13 cellular contexts compared by ENCODE assay signal in genomic region chr7:112161253-112162160, GRCh38. TPM values are rescaled to one million over a fixed set of nuclear protein-coding genes. Genes with fewer than 3 reads are reported as not detected.
DNase-seq lines count a peak whose midpoint lies in the region; ATAC-seq, FAIRE-seq and TF ChIP-seq lines count a peak whose summit lies in the region.
"Had no signal": no experiment of that assay in that cellular context is flagged by ENCODE, and none has a peak within 500 bp of the region (broad histone marks: within the 10 kb centered on the region; RNA-seq: fewer than 3 reads in every experiment).

No MANE protein-coding gene starts in this region.

- no peak overlapping the region for H3K23ac ChIP-seq in H9 (ENCODE audit: insufficient read length, low read depth, low read length)

- H3T11ph ChIP-seq in H9 (ENCODE audit: low read length): no peak overlapping the region

- no peak overlapping the region for H2AK5ac ChIP-seq in H9 (ENCODE audit: insufficient read length, low read length)

- H3K27me3 ChIP-seq in H9 (ENCODE audit: insufficient read depth, low read length): no peaks in the 10 kb centered on the region
- H3K27me3 ChIP-seq in naive thymus-derived CD4-positive, alpha-beta T cell (ENCODE audit: control insufficient read depth in 2 of 2, insufficient read depth in 2 of 2, low read length in 2 of 2): no peaks in the 10 kb centered on the region
- H3K27me3 ChIP-seq: MG63 had no signal

- no peak overlapping the region for H4K91ac ChIP-seq in H9 (ENCODE audit: insufficient read length, low read depth, low read length)

- WGBS in H9 (ENCODE audit: extremely low coverage, insufficient read length, low lambda C conversion rate): no CpG with 5 or more reads among the region's 4 CpGs

- intact Hi-C loops in kidney (cut with DNase I): no loop called here
- intact Hi-C loops in naive thymus-derived CD4-positive, alpha-beta T cell (cut with micrococcal nuclease): no loop called here

- H3K9me3 ChIP-seq in H9 (ENCODE audit: control insufficient read depth, low read depth, low read length) (no peaks in the 10 kb centered on the region), kidney (ENCODE audit: control insufficient read depth in 1 of 2, low read length in 2 of 2) (no peaks in the 10 kb centered on the region)
- no peaks in the 10 kb centered on the region for H3K9me3 ChIP-seq in naive thymus-derived CD4-positive, alpha-beta T cell (ENCODE audit: control insufficient read depth in 2 of 3, low read length in 3 of 3)
- H3K9me3 ChIP-seq: MG63 had no signal

- H2BK20ac ChIP-seq in H9 (ENCODE audit: low read depth, low read length, poor library complexity, severe bottlenecking): no peak overlapping the region

- H3K4me1 ChIP-seq in H9 (ENCODE audit: insufficient read depth, low read length) (peaks cover 13% of the 10 kb centered on the region; the same call in 1 of the 2 replicates), kidney (ENCODE audit: control insufficient read depth in 1 of 2, insufficient read depth in 1 of 2, low read depth in 1 of 2, low read length in 2 of 2) (peaks cover 18 to 21% of the 10 kb centered on the region in 2 donors)
- no peaks in the 10 kb centered on the region for H3K4me1 ChIP-seq in naive thymus-derived CD4-positive, alpha-beta T cell (ENCODE audit: control insufficient read depth in 2 of 2, insufficient read depth in 2 of 2, low read length in 2 of 2)

- peak overlapping the region; percentile 17 for H3K27ac ChIP-seq in H9 (ENCODE audit: insufficient read length, low read depth, low read length)
- H3K27ac ChIP-seq in kidney (ENCODE audit: low read depth in 2 of 2, low read length in 2 of 2): peak overlapping the region; percentile 18 to 54
- H3K27ac ChIP-seq in naive thymus-derived CD4-positive, alpha-beta T cell (ENCODE audit: low read depth, low read length): no peak overlapping the region

- H3K4me1 Mint-ChIP-seq in H9: peaks cover 34 to 48% of the 10 kb centered on the region in 2 experiments
- peaks cover 40% of the 10 kb centered on the region for H3K4me1 Mint-ChIP-seq in osteocyte (ENCODE audit: unreplicated experiment)
- peaks cover 0 to 4% (median 0%) of the 10 kb centered on the region in 7 donors for H3K4me1 Mint-ChIP-seq in naive thymus-derived CD4-positive, alpha-beta T cell

- H3K9ac ChIP-seq in H9 (ENCODE audit: extremely low read depth, insufficient read length, low read length): no peak overlapping the region
- no peak overlapping the region for H3K9ac ChIP-seq in kidney (ENCODE audit: low read length in 2 of 2)

- no peak for TF ChIP-seq CTCF in H9 (conservative IDR thresholded peaks at IDR 0.05)
- no peak for TF ChIP-seq CTCF in kidney (IDR thresholded peaks at IDR 0.05; ENCODE audit: borderline replicate concordance, extremely low read depth, insufficient read depth)
- no peak for TF ChIP-seq CTCF in osteocyte (IDR thresholded peaks at IDR 0.05)

- no peak overlapping the region for H2BK12ac ChIP-seq in H9 (ENCODE audit: insufficient read length, low read depth, low read length)

- H3K79me2 ChIP-seq in H9 (ENCODE audit: insufficient read depth, low read length): no peaks in the 10 kb centered on the region; the same call in 1 of the 2 replicates

- ATAC-seq in HG03175 (IDR thresholded peaks at IDR 0.05; ENCODE audit: unreplicated experiment) (no peak), GM18868 (IDR thresholded peaks at IDR 0.05; ENCODE audit: unreplicated experiment) (no peak)
- no peak for ATAC-seq in naive thymus-derived CD4-positive, alpha-beta T cell

- H2BK5ac ChIP-seq in H9 (ENCODE audit: insufficient read length, low read length): no peak overlapping the region

- H3K56ac ChIP-seq in H9 (ENCODE audit: insufficient read length, low read depth, low read length): no peak overlapping the region

- peaks cover 4% of the 10 kb centered on the region for H3K79me1 ChIP-seq in H9 (ENCODE audit: insufficient read depth, low read depth, low read length, poor library complexity, severe bottlenecking)

- H3K18ac ChIP-seq in H9 (ENCODE audit: insufficient read length, low read depth, low read length): no peak overlapping the region

- H3K4me3 Mint-ChIP-seq in H9 (peak overlapping the region in 1 of 2 experiments; percentile 62; a peak in 2 of 5 replicates), osteocyte (ENCODE audit: unreplicated experiment) (peak overlapping the region; percentile 50)
- H3K4me3 Mint-ChIP-seq in naive thymus-derived CD4-positive, alpha-beta T cell: no peak overlapping the region
- H3K4me3 Mint-ChIP-seq: dendritic cell treated with granulocyte-macrophage colony-stimulating factor and Interleukin-4, amounts not matched to agents 40 ng/mL and 50 ng/mL, for 4 days had no signal

- H3K27me3 Mint-ChIP-seq in H9 (ENCODE audit: low read depth) (no peaks in the 10 kb centered on the region), osteocyte (ENCODE audit: unreplicated experiment) (no peaks in the 10 kb centered on the region)
- peaks cover 6 to 24% (median 13%) of the 10 kb centered on the region in 5 donors for H3K27me3 Mint-ChIP-seq in naive thymus-derived CD4-positive, alpha-beta T cell
- H3K27me3 Mint-ChIP-seq: dendritic cell treated with granulocyte-macrophage colony-stimulating factor and Interleukin-4, amounts not matched to agents 40 ng/mL and 50 ng/mL, for 4 days had no signal

- no peaks in the 10 kb centered on the region for H3K36me3 ChIP-seq in kidney (ENCODE audit: control insufficient read depth in 1 of 2, insufficient read depth in 2 of 2, low read length in 2 of 2)
- H3K36me3 ChIP-seq in naive thymus-derived CD4-positive, alpha-beta T cell (ENCODE audit: control insufficient read depth in 2 of 3, insufficient read depth in 3 of 3, low read length in 3 of 3): no peaks in the 10 kb centered on the region
- H3K36me3 ChIP-seq: MG63 had no signal

- no peak overlapping the region for H2AFZ ChIP-seq in H9 (ENCODE audit: low read length)

- H3K14ac ChIP-seq in H9 (ENCODE audit: insufficient read depth, low read length): no peak overlapping the region

- no peaks in the 10 kb centered on the region for H4K20me1 ChIP-seq in H9 (ENCODE audit: control insufficient read depth, insufficient read depth, insufficient read length)

- H3K9me3 Mint-ChIP-seq in H9: no peaks in the 10 kb centered on the region
- H3K9me3 Mint-ChIP-seq in osteocyte (ENCODE audit: unreplicated experiment): no peaks in the 10 kb centered on the region
- H3K9me3 Mint-ChIP-seq in naive thymus-derived CD4-positive, alpha-beta T cell: no peaks in the 10 kb centered on the region
- H3K9me3 Mint-ChIP-seq: dendritic cell treated with granulocyte-macrophage colony-stimulating factor and Interleukin-4, amounts not matched to agents 40 ng/mL and 50 ng/mL, for 4 days had no signal

- H3K4me2 ChIP-seq in H9 (ENCODE audit: insufficient read depth, insufficient read length, low read length): no peak overlapping the region

- CTCF ChIA-PET in naive thymus-derived CD4-positive, alpha-beta T cell (lab: Charles Lee): interaction anchor here (0.7 kb wide), 1 partner anchor 8 kb away, joined by 3 read pairs; no protein-coding TSS in a partner anchor

- no peak overlapping the region for H2BK15ac ChIP-seq in H9 (ENCODE audit: low read depth, low read length)

- no peak overlapping the region for H3K4me3 ChIP-seq in kidney (ENCODE audit: low read length in 2 of 2)
- H3K4me3 ChIP-seq in naive thymus-derived CD4-positive, alpha-beta T cell (ENCODE audit: low read length): no peak overlapping the region
- H3K4me3 ChIP-seq: MG63 had no signal

- H3K23me2 ChIP-seq in H9 (ENCODE audit: insufficient read length, low read depth, low read length, poor library complexity, severe bottlenecking): no peaks in the 10 kb centered on the region

- DNase-seq in H9 (no peak), amniotic epithelial cell (ENCODE audit: low read depth) (peak; percentile 29), kidney (no peak), osteocyte (ENCODE audit: extremely low spot score, unreplicated experiment) (no peak), nucleus accumbens (lab: John Stamatoyannopoulos, UW) (no peak)
- DNase-seq in naive thymus-derived CD4-positive, alpha-beta T cell: no peak
- DNase-seq: activated CD4-positive, alpha-beta T cell treated with anti-CD3 and anti-CD28 coated beads, Interleukin-2, amount 50 U/mL, for 4 hours; activated T-cell treated with anti-CD3 and anti-CD28 coated beads, Interleukin-2, amount 50 U/mL, for 48 hours; NCI-H2171 had no signal

- H2BK120ac ChIP-seq in H9 (ENCODE audit: low read depth, low read length, poor library complexity, severe bottlenecking): no peak overlapping the region

- H4K5ac ChIP-seq in H9 (ENCODE audit: insufficient read length, low read depth, low read length): no peak overlapping the region

- no peak for FAIRE-seq in kidney (lab: Jason Lieb, UNC)

- no peaks in the 10 kb centered on the region for H3K36me3 Mint-ChIP-seq in H9 (ENCODE audit: insufficient read depth in 1 of 3, low read depth in 3 of 3)
- no peaks in the 10 kb centered on the region for H3K36me3 Mint-ChIP-seq in osteocyte (ENCODE audit: unreplicated experiment)
- no peaks in the 10 kb centered on the region for H3K36me3 Mint-ChIP-seq in naive thymus-derived CD4-positive, alpha-beta T cell

- no peak overlapping the region for H3K4ac ChIP-seq in H9 (ENCODE audit: low read depth, low read length)

- peak overlapping the region in 1 of 3 experiments; percentile 49; a peak in 2 of 7 replicates for H3K27ac Mint-ChIP-seq in H9
- H3K27ac Mint-ChIP-seq in osteocyte (ENCODE audit: unreplicated experiment): peak overlapping the region; percentile 85
- H3K27ac Mint-ChIP-seq in naive thymus-derived CD4-positive, alpha-beta T cell: no peak overlapping the region
- H3K27ac Mint-ChIP-seq: dendritic cell treated with granulocyte-macrophage colony-stimulating factor and Interleukin-4, amounts not matched to agents 40 ng/mL and 50 ng/mL, for 4 days had no signal

- H4K8ac ChIP-seq in H9 (replicated peaks; ENCODE audit: insufficient read length, low read depth, low read length): no peak overlapping the region

- POLR2A ChIA-PET in naive thymus-derived CD4-positive, alpha-beta T cell (lab: Charles Lee): no interaction called here

RNA-seq across cellular contexts. Expression of gene DOCK4, which starts 44.7 kb away (rescaled TPM):
- total RNA-seq in H9 (2021): 4.8 and 4.9 TPM in 2 replicates
- total RNA-seq in kidney: 38.9 TPM
- polyA plus RNA-seq in kidney (ENCODE audit: insufficient read depth, low read depth, low replicate concordance): 3.2 TPM
- 44.1 and 44.9 TPM in 2 replicates for total RNA-seq in osteocyte
- 1 to 10 TPM in 4 of 5 experiments, under 1 TPM in 1; 0.19 to 3.1 (median 2.4) TPM for total RNA-seq in naive thymus-derived CD4-positive, alpha-beta T cell
- polyA plus RNA-seq in naive thymus-derived CD4-positive, alpha-beta T cell: under 1 TPM in 1 of 2 donors, not detected in 1; 0.16 TPM

RNA-seq across cellular contexts. Expression of gene ZNF277, which starts 45.0 kb away (rescaled TPM):
- total RNA-seq in H9 (2021) (13.1 and 15.7 TPM in 2 replicates), kidney (25.0 TPM), osteocyte (28.1 and 32.0 TPM in 2 replicates)
- 18.7 TPM for polyA plus RNA-seq in kidney (ENCODE audit: insufficient read depth, low read depth, low replicate concordance)
- 10 to 100 TPM; 19.5 to 38.8 (median 25.9) TPM for total RNA-seq in naive thymus-derived CD4-positive, alpha-beta T cell
- 10 to 100 TPM; 25.0 to 28.0 TPM for polyA plus RNA-seq in naive thymus-derived CD4-positive, alpha-beta T cell
